ENCODE assay signal across 8 cellular contexts in the genomic region with DNA sequence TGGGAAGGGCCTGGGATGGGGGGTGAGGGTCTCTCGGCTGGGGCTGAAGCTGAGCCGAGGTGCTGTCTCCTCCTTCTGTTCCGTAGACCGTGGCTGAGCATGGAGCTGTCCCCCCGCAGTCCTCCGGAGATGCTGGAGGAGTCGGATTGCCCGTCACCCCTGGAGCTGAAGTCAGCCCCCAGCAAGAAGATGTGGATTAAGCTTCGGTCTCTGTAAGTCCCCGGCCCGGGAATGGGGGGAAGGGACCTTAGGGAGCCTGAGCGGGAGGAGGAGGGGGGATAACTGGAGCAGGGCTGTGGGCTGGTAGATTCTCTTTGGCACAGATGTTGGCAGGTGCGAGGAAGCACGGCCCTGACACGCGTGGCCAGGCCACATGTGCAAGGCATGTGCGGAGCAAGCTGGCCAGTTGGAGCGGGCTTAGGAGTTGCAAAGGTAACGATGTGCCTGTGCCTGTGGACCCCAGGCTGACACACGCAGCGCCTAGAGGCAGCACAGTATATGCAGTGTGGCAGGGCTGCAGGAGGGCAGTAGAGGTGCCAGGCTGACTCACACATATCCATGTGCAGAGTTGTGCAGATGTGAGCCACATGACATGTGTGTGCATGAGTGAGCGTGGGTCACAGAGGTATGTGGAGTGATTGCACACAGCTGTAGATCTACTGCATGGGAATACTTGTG. TPM values are rescaled to one million over a fixed set of nuclear protein-coding genes. Genes with fewer than 3 reads are reported as not detected.
DNase-seq lines count a peak whose midpoint lies in the region; ATAC-seq, FAIRE-seq and TF ChIP-seq lines count a peak whose summit lies in the region.

No MANE protein-coding gene starts in this region.

- H3K27me3 ChIP-seq in H9 (ENCODE audit: insufficient read depth, low read length) (peaks cover 42% of the 10 kb centered on the region), Karpas-422 (ENCODE audit: low read length) (no peaks in the 10 kb centered on the region)

- FAIRE-seq in A549 (lab: Jason Lieb, UNC) = no peak

- no peak overlapping the region for H3K18ac ChIP-seq in H9 (ENCODE audit: insufficient read length, low read depth, low read length)

- H3K9me3 ChIP-seq in A549 (peaks cover 12% of the 10 kb centered on the region), H9 (ENCODE audit: control insufficient read depth, low read depth, low read length) (no peaks in the 10 kb centered on the region), Karpas-422 (ENCODE audit: low read length) (no peaks in the 10 kb centered on the region)

- no peaks in the 10 kb centered on the region; a peak in 1 of 5 replicates for H3K9me3 Mint-ChIP-seq in H9
- H3K9me3 Mint-ChIP-seq in activated CD8-positive, alpha-beta T cell treated with anti-CD3 and anti-CD28 coated beads for 36 hours = no peaks in the 10 kb centered on the region

- TF ChIP-seq CTCF in A549 (IDR thresholded peaks at IDR 0.05) (no peak), H9 (conservative IDR thresholded peaks at IDR 0.05) (no peak), fibroblast of mammary gland (conservative IDR thresholded peaks at IDR 0.05; ENCODE audit: control insufficient read depth, insufficient read depth, low read depth, low read length) (no peak)
- TF ChIP-seq CTCF in activated CD8-positive, alpha-beta T cell treated with anti-CD3 and anti-CD28 coated beads for 36 hours (IDR thresholded peaks at IDR 0.05) = no peak

- peaks cover 21 to 34% of the 10 kb centered on the region in 2 experiments for H3K4me1 Mint-ChIP-seq in H9
- peaks cover 34% of the 10 kb centered on the region for H3K4me1 Mint-ChIP-seq in activated CD8-positive, alpha-beta T cell treated with anti-CD3 and anti-CD28 coated beads for 36 hours (ENCODE audit: low read depth)

- H3K4me3 Mint-ChIP-seq in H9 = peak overlapping the region; percentile 63 to 84
- peak overlapping the region; percentile 77 for H3K4me3 Mint-ChIP-seq in activated CD8-positive, alpha-beta T cell treated with anti-CD3 and anti-CD28 coated beads for 36 hours

- TF ChIP-seq RAD21 in A549 (conservative IDR thresholded peaks at IDR 0.05 in 1 of 2, IDR thresholded peaks at IDR 0.05 in 1 of 2) = no peak

- CTCF ChIA-PET in A549 (lab: Yijun Ruan, JAX) (interaction anchor here (1.2 to 1.3 kb wide), 2 partner anchors 30 to 42 kb away, joined by 3 to 6 read pairs; no protein-coding TSS in a partner anchor), HEK293T (lab: Yijun Ruan, JAX) (interaction anchor here (0.5 to 1.2 kb wide), 4 partner anchors 23 to 139 kb away, joined by 3 to 5 read pairs (median 4); no protein-coding TSS in a partner anchor)
- CTCF ChIA-PET in activated CD8-positive, alpha-beta T cell treated with anti-CD3 and anti-CD28 coated beads for 36 hours (lab: Charles Lee) = interaction anchor here (0.6 to 10.8 kb wide), 6 partner anchors 23 to 350 kb away, joined by 3 to 65 read pairs (median 3); partner anchors contain the start of gene COPZ1

- no peak overlapping the region for H3K9ac ChIP-seq in H9 (ENCODE audit: extremely low read depth, insufficient read length, low read length)
- H3K9ac ChIP-seq in Karpas-422 (ENCODE audit: low read length) = no peak overlapping the region

- peak overlapping the region in 1 of 2 experiments; percentile 14; a peak in 1 of 6 replicates for H3K27ac ChIP-seq in A549
- no peak overlapping the region for H3K27ac ChIP-seq in H9 (ENCODE audit: insufficient read length, low read depth, low read length)
- no peak overlapping the region for H3K27ac ChIP-seq in Karpas-422 (ENCODE audit: low read length)

- 10% methylated on average over 18 of the region's 22 CpGs for WGBS in A549 (ENCODE audit: missing lambda C conversion rate)
- no CpG with 5 or more reads among the region's 22 CpGs for WGBS in H9 (ENCODE audit: extremely low coverage, insufficient read length, low lambda C conversion rate)

- H3K4me1 ChIP-seq in A549 (peaks cover 7% of the 10 kb centered on the region; the same call in 2 of the 3 replicates), H9 (ENCODE audit: insufficient read depth, low read length) (no peaks in the 10 kb centered on the region), Karpas-422 (ENCODE audit: low read length) (no peaks in the 10 kb centered on the region)

- no peak overlapping the region for H2BK20ac ChIP-seq in H9 (ENCODE audit: low read depth, low read length, poor library complexity, severe bottlenecking)

- H2BK120ac ChIP-seq in H9 (ENCODE audit: low read depth, low read length, poor library complexity, severe bottlenecking) = no peak overlapping the region

- no peak overlapping the region for H2AFZ ChIP-seq in H9 (ENCODE audit: low read length)
- H2AFZ ChIP-seq in Karpas-422 (ENCODE audit: low read length) = no peak overlapping the region

- H3T11ph ChIP-seq in H9 (ENCODE audit: low read length) = no peak overlapping the region

- no peak for TF ChIP-seq EP300 in A549 (IDR thresholded peaks at IDR 0.05)

- H3K36me3 ChIP-seq in Karpas-422 (ENCODE audit: insufficient read depth, low read length) = peaks cover 9% of the 10 kb centered on the region

- no peak overlapping the region for H3K4ac ChIP-seq in H9 (ENCODE audit: low read depth, low read length)

- H3K27me3 Mint-ChIP-seq in H9 (ENCODE audit: low read depth) = no peaks in the 10 kb centered on the region; the same call in none of the 2 replicates
- H3K27me3 Mint-ChIP-seq in activated CD8-positive, alpha-beta T cell treated with anti-CD3 and anti-CD28 coated beads for 36 hours = peaks cover 8% of the 10 kb centered on the region

- H2BK5ac ChIP-seq in H9 (ENCODE audit: insufficient read length, low read length) = no peak overlapping the region

- TF ChIP-seq POLR2A in A549 (IDR thresholded peaks at IDR 0.05; ENCODE audit: low read length) = no peak

- no peak overlapping the region; the same call in 1 of the 2 replicates for H3K14ac ChIP-seq in H9 (ENCODE audit: insufficient read depth, low read length)

- no peak overlapping the region for H4K91ac ChIP-seq in H9 (ENCODE audit: insufficient read length, low read depth, low read length)

- H3K4me3 ChIP-seq in A549 = peak overlapping the region; percentile 43
- no peak overlapping the region for H3K4me3 ChIP-seq in fibroblast of mammary gland (ENCODE audit: control insufficient read depth, low read depth, low read length)
- H3K4me3 ChIP-seq in Karpas-422 (ENCODE audit: low read length) = no peak overlapping the region

- no peaks in the 10 kb centered on the region for H3K79me1 ChIP-seq in H9 (ENCODE audit: insufficient read depth, low read depth, low read length, poor library complexity, severe bottlenecking)

- no peak for DNase-seq in A549 (ENCODE audit: low read depth in 1 of 2, low spot score in 1 of 2)
- no peak for DNase-seq in H9
- peak; percentile 63 for DNase-seq in activated CD8-positive, alpha-beta T cell treated with anti-CD3 and anti-CD28 coated beads for 36 hours
- peak; percentile 40 for DNase-seq in fibroblast of mammary gland (ENCODE audit: low read depth)
- DNase-seq in posterior cingulate gyrus = peak in 7 of 10 donors; percentile 10 to 85 (median 33)
- no peak for DNase-seq in HEK293T (ENCODE audit: extremely low spot score)
- DNase-seq in Karpas-422 = no peak
- no peak for DNase-seq in effector CD4-positive, alpha-beta T cell

- no peaks in the 10 kb centered on the region for H3K36me3 Mint-ChIP-seq in H9 (ENCODE audit: insufficient read depth in 1 of 3, low read depth in 3 of 3)
- H3K36me3 Mint-ChIP-seq in activated CD8-positive, alpha-beta T cell treated with anti-CD3 and anti-CD28 coated beads for 36 hours (ENCODE audit: low read depth) = peaks cover 3% of the 10 kb centered on the region

- H2BK12ac ChIP-seq in H9 (ENCODE audit: insufficient read length, low read depth, low read length) = no peak overlapping the region

- H3K79me2 ChIP-seq in H9 (ENCODE audit: insufficient read depth, low read length) = no peaks in the 10 kb centered on the region
- H3K79me2 ChIP-seq in Karpas-422 (ENCODE audit: low read length) = no peaks in the 10 kb centered on the region

- POLR2A ChIA-PET in A549 (lab: Yijun Ruan, JAX) = interaction anchor here (1.7 kb wide), 1 partner anchor 11 kb away, joined by 4 read pairs; no protein-coding TSS in a partner anchor
- POLR2A ChIA-PET in activated CD8-positive, alpha-beta T cell treated with anti-CD3 and anti-CD28 coated beads for 36 hours (lab: Charles Lee) = interaction anchor here (0.6 to 3.1 kb wide), 7 partner anchors 10 to 393 kb away, joined by 3 to 16 read pairs (median 3); partner anchors contain the start of gene NCKAP1L
- POLR2A ChIA-PET in HEK293T (lab: Yijun Ruan, JAX) = interaction anchor here (0.9 to 1.2 kb wide), 3 partner anchors 10 to 39 kb away, joined by 3 to 4 read pairs (median 3); partner anchors contain the start of gene PPP1R1A

- H3K9me2 ChIP-seq in Karpas-422 (replicated peaks; ENCODE audit: insufficient read depth, low read length) = no peaks in the 10 kb centered on the region

- ATAC-seq in A549 = peak; percentile 72 to 84
- peak; percentile 87 for ATAC-seq in activated CD8-positive, alpha-beta T cell treated with anti-CD3 and anti-CD28 coated beads for 36 hours

- H3K56ac ChIP-seq in H9 (ENCODE audit: insufficient read length, low read depth, low read length) = no peak overlapping the region

- no peak overlapping the region for H4K5ac ChIP-seq in H9 (ENCODE audit: insufficient read length, low read depth, low read length)

- H3K27ac Mint-ChIP-seq in H9 = peak overlapping the region in 1 of 3 experiments; percentile 45; a peak in 2 of 7 replicates
- H3K27ac Mint-ChIP-seq in activated CD8-positive, alpha-beta T cell treated with anti-CD3 and anti-CD28 coated beads for 36 hours = no peak overlapping the region

- no peak overlapping the region for H2BK15ac ChIP-seq in H9 (ENCODE audit: low read depth, low read length)

- no peak overlapping the region for H4K8ac ChIP-seq in H9 (replicated peaks; ENCODE audit: insufficient read length, low read depth, low read length)

- intact Hi-C loops in activated CD8-positive, alpha-beta T cell treated with anti-CD3 and anti-CD28 coated beads for 36 hours (cut with micrococcal nuclease) = no loop called here
- intact Hi-C loops in posterior cingulate gyrus (cut with DNase I) = no loop called here

- H3K4me2 ChIP-seq in A549 = peak overlapping the region; percentile 94
- H3K4me2 ChIP-seq in H9 (ENCODE audit: insufficient read depth, insufficient read length, low read length) = peak overlapping the region; percentile 74
- no peak overlapping the region for H3K4me2 ChIP-seq in Karpas-422 (ENCODE audit: low read depth, low read length, poor library complexity, severe bottlenecking)

- H3K23ac ChIP-seq in H9 (ENCODE audit: insufficient read length, low read depth, low read length) = no peak overlapping the region

- H4K20me1 ChIP-seq in H9 (ENCODE audit: control insufficient read depth, insufficient read depth, insufficient read length) (no peaks in the 10 kb centered on the region), Karpas-422 (ENCODE audit: insufficient read depth, low read depth, low read length) (no peaks in the 10 kb centered on the region)

- no peak overlapping the region for H2AK5ac ChIP-seq in H9 (ENCODE audit: insufficient read length, low read length)

- peaks cover 15% of the 10 kb centered on the region for H3K23me2 ChIP-seq in H9 (ENCODE audit: insufficient read length, low read depth, low read length, poor library complexity, severe bottlenecking)

RNA-seq across cellular contexts. Expression of gene PDE1B, which starts 0.5 kb away (rescaled TPM):
- 0.08 TPM in 1 of 2 replicates, not detected in the other for polyA plus RNA-seq in A549 (2011; rRNA removed)
- polyA plus RNA-seq in A549 (2012; cell fraction: cytosol; rRNA removed) = 0.03 TPM in 2 replicates
- polyA plus RNA-seq in A549 (2012; cell fraction: nucleus; rRNA removed) = 0.05 and 0.07 TPM in 2 replicates
- 0.04 to 0.05 TPM in 2 of 3 replicates, not detected in the other for polyA plus RNA-seq in A549 (2017; fragmentation: RNase III; extraction: RNeasy Plus Mini Kit Qiagen cat#74134 plus additional on column Dnase treatment)
- 0.25 TPM in 1 of 2 replicates, not detected in the other for polyA minus RNA-seq in A549 (2011; rRNA and poly(A)+ RNA removed)
- total RNA-seq in H9 (2021) = 1.6 and 2.1 TPM in 2 replicates
- 1 to 10 TPM; 5.2 to 5.6 TPM for total RNA-seq in activated CD8-positive, alpha-beta T cell treated with anti-CD3 and anti-CD28 coated beads for 36 hours
- 10.5 and 11.8 TPM in 2 replicates for total RNA-seq in Karpas-422 (2014; rRNA removed; shearing (Covaris generic); ENCODE audit: low replicate concordance)

RNA-seq across cellular contexts. Expression of gene PPP1R1A, which starts 38.5 kb away (rescaled TPM):
- not detected in 2 replicates for polyA plus RNA-seq in A549 (2011; rRNA removed)
- polyA plus RNA-seq in A549 (2012; cell fraction: cytosol; rRNA removed) = 0.01 and 0.03 TPM in 2 replicates
- polyA plus RNA-seq in A549 (2012; cell fraction: nucleus; rRNA removed) = not detected in 2 replicates
- 0.09 TPM in 1 of 3 replicates, not detected in the others for polyA plus RNA-seq in A549 (2017; fragmentation: RNase III; extraction: RNeasy Plus Mini Kit Qiagen cat#74134 plus additional on column Dnase treatment)
- 0.10 TPM in 1 of 2 replicates, not detected in the other for polyA minus RNA-seq in A549 (2011; rRNA and poly(A)+ RNA removed)
- 4.3 and 8.5 TPM in 2 replicates for total RNA-seq in H9 (2021)
- total RNA-seq in activated CD8-positive, alpha-beta T cell treated with anti-CD3 and anti-CD28 coated beads for 36 hours = not detected
- not detected in 2 replicates for total RNA-seq in Karpas-422 (2014; rRNA removed; shearing (Covaris generic); ENCODE audit: low replicate concordance)

RNA-seq across cellular contexts. Expression of gene NCKAP1L, which starts 52.4 kb away (rescaled TPM):
- polyA plus RNA-seq in A549 (2011; rRNA removed) (0.07 and 0.08 TPM in 2 replicates), A549 (2017; fragmentation: RNase III; extraction: RNeasy Plus Mini Kit Qiagen cat#74134 plus additional on column Dnase treatment) (0.01 TPM in 1 of 3 replicates, not detected in the others)
- under 0.01 and 0.04 TPM in 2 replicates for polyA plus RNA-seq in A549 (2012; cell fraction: cytosol; rRNA removed)
- polyA plus RNA-seq in A549 (2012; cell fraction: nucleus; rRNA removed) = 0.01 TPM in 1 of 2 replicates, not detected in the other
- polyA minus RNA-seq in A549 (2011; rRNA and poly(A)+ RNA removed) = not detected in 2 replicates
- total RNA-seq in H9 (2021) = not detected in 2 replicates
- total RNA-seq in activated CD8-positive, alpha-beta T cell treated with anti-CD3 and anti-CD28 coated beads for 36 hours = 10 to 100 TPM; 87.6 to 92.9 TPM
- total RNA-seq in Karpas-422 (2014; rRNA removed; shearing (Covaris generic); ENCODE audit: low replicate concordance) = 97.8 and 283 TPM in 2 replicates

Comparison
In these comparisons a context has a peak if more than half of its experiments do, and no peak if none do; other contexts are left out.
1. DNase-seq: peak in activated CD8-positive, alpha-beta T cell treated with anti-CD3 and anti-CD28 coated beads for 36 hours (single experiment), fibroblast of mammary gland (single experiment) and posterior cingulate gyrus (7 of 10); none in A549 (0 of 2), H9 (single experiment), HEK293T (single experiment), Karpas-422 (single experiment) and effector CD4-positive, alpha-beta T cell (single experiment).
2. RNA of gene NCKAP1L, which starts 52.4 kb away (total RNA-seq): 97.8 to 283 TPM in Karpas-422 and 87.6 to 92.9 TPM in activated CD8-positive, alpha-beta T cell treated with anti-CD3 and anti-CD28 coated beads for 36 hours; not detected in H9; every median in the first group is over 10 times any median in the second.